ENCODE assay signal across 8 cellular contexts in genomic region chr5:77492653-77493000, GRCh38. TPM values are rescaled to one million over a fixed set of nuclear protein-coding genes. Genes with fewer than 3 reads are reported as not detected.
A peak's percentile ranks its signal among the peaks of the same experiment; 100 is the strongest.
DNase-seq lines count a peak whose midpoint lies in the region; ATAC-seq and TF ChIP-seq lines count a peak whose summit lies in the region.

No MANE protein-coding gene starts in this region.

- ATAC-seq in Right ventricle myocardium inferior: no peak

- H3K4me1 ChIP-seq in right atrium auricular region: peaks cover 0 to 14% of the 10 kb centered on the region in 2 donors
- peaks cover 0 to 8% (median 0%) of the 10 kb centered on the region in 4 donors for H3K4me1 ChIP-seq in Peyer's patch
- peaks cover 0 to 33% (median 17%) of the 10 kb centered on the region in 6 donors for H3K4me1 ChIP-seq in spleen

- WGBS in spleen, 5 donors: 41 to 52% (median 48%) methylated on average over 4 of the region's 4 CpGs

- no peaks in the 10 kb centered on the region for H3K9me3 ChIP-seq in right atrium auricular region
- H3K9me3 ChIP-seq in Peyer's patch: no peaks in the 10 kb centered on the region
- H3K9me3 ChIP-seq in spleen: no peaks in the 10 kb centered on the region

- DNase-seq in right atrium auricular region (ENCODE audit: low spot score) (no peak), Right ventricle myocardium inferior (ENCODE audit: missing footprints) (no peak), Peyer's patch (no peak), fibroblast of pulmonary artery (ENCODE audit: low read depth) (no peak), spleen (no peak), ecto neural progenitor cell (ENCODE audit: low spot score) (no peak), DMS 273 (lab: John Stamatoyannopoulos, UW; ENCODE audit: unreplicated experiment) (no peak), cerebellar cortex (ENCODE audit: low spot score) (no peak)

- TF ChIP-seq POLR2A in Peyer's patch (IDR thresholded peaks at IDR 0.05): no peak
- no peak for TF ChIP-seq POLR2A in spleen (IDR thresholded peaks at IDR 0.05)

- peak; percentile 34 to 44 for TF ChIP-seq CTCF in right atrium auricular region (IDR thresholded peaks at IDR 0.05)
- TF ChIP-seq CTCF in Peyer's patch (IDR thresholded peaks at IDR 0.05): no peak
- TF ChIP-seq CTCF in fibroblast of pulmonary artery (IDR thresholded peaks at IDR 0.05; ENCODE audit: low read length, missing control alignments): no peak
- peak in 4 of 11 experiments; percentile 1 to 58 (median 38) for TF ChIP-seq CTCF in spleen (IDR thresholded peaks at IDR 0.05 in 8 of 11, conservative IDR thresholded peaks at IDR 0.05 in 3 of 11)

- intact Hi-C loops in Right ventricle myocardium inferior (cut with DNase I) (loop anchor here (2.0 to 10.0 kb wide), 3 partner anchors 348 to 628 kb away; partner anchors contain the start of gene ZBED3), spleen (cut with DNase I; ENCODE audit: low total_unique reads) (loop anchor here (5.0 kb wide), 1 partner anchor 350 kb away; no protein-coding TSS in a partner anchor)

- H3K27ac ChIP-seq in right atrium auricular region: peak overlapping the region; percentile 85 to 95
- peak overlapping the region; percentile 90 to 96 (median 92) for H3K27ac ChIP-seq in Peyer's patch
- H3K27ac ChIP-seq in spleen: peak overlapping the region; percentile 93 to 99 (median 96)

- H3K4me3 ChIP-seq in right atrium auricular region (peak overlapping the region; percentile 75 to 76), Peyer's patch (peak overlapping the region in 3 of 4 donors; percentile 82 to 97 (median 86)), fibroblast of pulmonary artery (replicated peaks; ENCODE audit: low read depth, low read length) (peak overlapping the region; percentile 84), spleen (peak overlapping the region in 7 of 8 donors; percentile 59 to 86 (median 73))

- H3K36me3 ChIP-seq in right atrium auricular region (peaks cover 5% of the 10 kb centered on the region), Peyer's patch (no peaks in the 10 kb centered on the region), spleen (peaks cover 0 to 13% (median 0%) of the 10 kb centered on the region in 6 donors)

- H3K27me3 ChIP-seq in right atrium auricular region: no peaks in the 10 kb centered on the region
- no peaks in the 10 kb centered on the region for H3K27me3 ChIP-seq in Peyer's patch
- H3K27me3 ChIP-seq in spleen (replicated peaks in 1 of 7): no peaks in the 10 kb centered on the region

RNA-seq across cellular contexts. Expression of gene WDR41, which starts 0.5 kb away (rescaled TPM):
- total RNA-seq in right atrium auricular region (10 to 100 TPM; 24.6 to 26.1 TPM), Right ventricle myocardium inferior (28.3 TPM), Peyer's patch (10 to 100 TPM; 11.7 to 49.5 (median 30.8) TPM), spleen (10 to 100 TPM; 33.0 to 54.0 (median 37.2) TPM)
- 10 to 100 TPM; 11.0 to 15.9 (median 11.3) TPM for polyA plus RNA-seq in spleen

Comparison
In these comparisons a context has a peak if more than half of its experiments do, and no peak if none do; other contexts are left out.
1. CTCF ChIP-seq: peak in right atrium auricular region (2 of 2); none in Peyer's patch (0 of 6) and fibroblast of pulmonary artery (single experiment).
2. Peak in every context shown above with its lines, with median percentiles within 50 percentile points of each other: H3K27ac ChIP-seq and H3K4me3 ChIP-seq.